Comparison of ENCODE assay signal across 8 cellular contexts in the genomic region with DNA sequence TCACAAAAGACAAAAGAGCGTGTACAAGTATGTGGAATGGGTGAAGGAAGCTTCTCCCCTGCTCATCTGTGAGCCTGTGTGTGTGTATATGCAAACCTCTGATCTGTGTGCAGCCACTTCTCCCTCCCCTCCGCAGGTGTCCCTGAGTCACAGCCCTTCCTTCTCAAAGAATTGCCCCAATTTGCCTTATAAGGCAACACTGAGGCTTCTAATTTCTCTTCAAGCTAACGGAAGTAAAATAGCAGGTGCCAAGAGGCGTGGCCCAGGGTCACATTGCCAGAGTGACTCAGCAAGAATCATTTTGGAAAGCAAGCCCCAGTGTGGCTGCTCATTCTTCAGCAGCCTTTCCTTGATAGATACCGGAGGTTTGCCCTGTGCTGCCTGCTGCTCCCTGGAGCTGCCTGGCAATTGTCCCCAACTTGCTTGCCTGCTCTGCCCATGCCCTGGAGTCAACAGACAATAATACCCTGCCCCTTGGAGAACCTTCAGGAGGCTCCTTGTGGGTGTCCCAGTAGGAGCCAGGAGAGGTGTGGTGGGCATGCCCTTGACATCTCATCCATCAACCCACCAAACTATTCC. TPM values are rescaled to one million over a fixed set of nuclear protein-coding genes. Genes with fewer than 3 reads are reported as not detected.
A peak's percentile ranks its signal among the peaks of the same experiment; 100 is the strongest.
DNase-seq lines count a peak whose midpoint lies in the region; TF ChIP-seq lines count a peak whose summit lies in the region.

No MANE protein-coding gene starts in this region.

- POLR2A ChIA-PET in HEK293T (lab: Yijun Ruan, JAX) = no interaction called here

- no peak overlapping the region for H3K4me3 ChIP-seq in MG63

- CTCF ChIA-PET in HEK293T (lab: Yijun Ruan, JAX) = interaction anchor here (1.2 to 1.7 kb wide), 4 partner anchors 8 to 445 kb away, joined by 3 to 12 read pairs (median 4); no protein-coding TSS in a partner anchor

- H3K9me3 ChIP-seq in MG63 = peaks cover 3% of the 10 kb centered on the region; the same call in 1 of the 2 replicates

- DNase-seq in GM10266 (ENCODE audit: extremely low spot score) (peak; percentile 69), HEK293T (ENCODE audit: extremely low spot score) (peak; percentile 1), MG63 (peak; percentile 91), SKM-1 treated with dmso at 0.1 percent for 144 hours (lab: John Stamatoyannopoulos, UW; ENCODE audit: unreplicated experiment) (peak; percentile 62), inferior parietal cortex (ENCODE audit: extremely low spot score) (peak; percentile 22), cerebellum (ENCODE audit: low spot score) (no peak)
- DNase-seq in activated naive CD8-positive, alpha-beta T cell treated with anti-CD3 and anti-CD28 coated beads, Interleukin-2, amount 50 U/mL, for 16 hours (ENCODE audit: low read depth, low spot score) = peak; percentile 54
- peak; percentile 54 to 82 (median 71) for DNase-seq in stimulated activated CD4-positive, alpha-beta T cell treated with anti-CD3 and anti-CD28 coated beads, TNF-alpha, amount 100 ng/mL, for 48 hours (ENCODE audit: low read depth in 3 of 3)

- TF ChIP-seq CTCF in GM10266 (IDR thresholded peaks at IDR 0.05; ENCODE audit: control insufficient read depth, insufficient read depth, low read depth, missing control alignments) = no peak

- no peaks in the 10 kb centered on the region for H3K27me3 ChIP-seq in MG63

- no peaks in the 10 kb centered on the region for H3K36me3 ChIP-seq in MG63

TF ChIP-seq in HEK293T, 16 proteins besides CTCF, POLR2A, EP300 and RAD21:
- no peak for TF ChIP-seq SP1 (IDR thresholded peaks at IDR 0.05)
- no peak for TF ChIP-seq FOXA1 (IDR thresholded peaks at IDR 0.05)
- TF ChIP-seq SUZ12 (IDR thresholded peaks at IDR 0.05) = no peak
- TF ChIP-seq BHLHE40 (IDR thresholded peaks at IDR 0.05; ENCODE audit: borderline replicate concordance) = no peak
- no peak for TF ChIP-seq PKNOX1 (IDR thresholded peaks at IDR 0.05)
TF ChIP-seq in HEK293T: peak in this region for 0.

RNA-seq across cellular contexts. Expression of gene BMP10, which starts 37.3 kb away (rescaled TPM):
- not detected in 2 replicates for total RNA-seq in MG63 (2014; rRNA removed; shearing (Covaris generic); ENCODE audit: low replicate concordance)
- not detected for total RNA-seq in cerebellum

RNA-seq across cellular contexts. Expression of gene GKN2, which starts 44.2 kb away (rescaled TPM):
- total RNA-seq in MG63 (2014; rRNA removed; shearing (Covaris generic); ENCODE audit: low replicate concordance) = not detected in 2 replicates
- total RNA-seq in cerebellum = not detected
